Comparison of ENCODE assay signal across 1 cellular context in the genomic region with DNA sequence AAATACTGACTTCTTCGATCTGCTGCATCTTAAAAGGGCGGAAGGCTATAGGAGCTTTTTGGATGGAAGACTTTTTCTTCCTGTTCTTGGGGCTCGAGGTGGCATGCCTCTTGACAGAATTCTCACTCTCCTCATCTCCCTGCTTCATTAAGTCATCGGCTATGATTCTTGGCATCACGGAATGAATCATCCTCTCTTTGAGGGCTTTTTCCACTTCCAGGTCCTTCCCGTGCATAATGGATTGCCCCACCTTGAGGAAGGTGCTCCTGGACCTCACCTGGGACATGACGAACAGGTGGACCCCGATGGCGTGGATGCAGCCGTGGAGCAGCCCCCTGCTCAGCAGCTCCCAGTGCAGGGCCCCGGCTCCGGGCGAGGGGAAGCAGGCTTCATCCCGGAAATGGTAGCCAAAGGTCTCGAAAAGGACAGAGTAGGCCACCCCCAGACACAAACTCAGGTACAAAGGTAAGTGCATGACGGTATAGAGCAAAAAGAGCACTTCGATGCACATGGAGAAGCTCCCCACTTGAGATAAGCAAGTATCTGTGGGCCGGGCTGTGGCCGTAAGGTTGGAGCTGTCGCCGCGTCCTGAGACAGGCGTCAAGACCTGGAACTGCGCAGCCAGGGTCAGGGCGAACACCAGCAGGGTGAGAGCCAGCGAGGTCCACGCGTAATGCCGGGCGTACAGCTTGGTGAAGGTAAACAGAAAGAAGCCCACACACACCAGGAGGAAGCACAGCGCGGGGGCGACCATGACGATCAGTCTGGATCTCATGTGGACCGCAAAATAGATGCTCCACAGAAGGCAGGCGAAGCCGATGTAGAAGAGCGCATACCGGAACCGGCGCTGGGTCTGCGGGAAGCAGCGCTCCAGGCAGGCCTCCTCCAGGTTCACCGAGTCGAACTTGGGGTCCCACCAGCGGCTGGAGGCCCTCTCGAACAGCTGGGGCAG.
A peak's percentile ranks its signal among the peaks of the same experiment; 100 is the strongest.
TF ChIP-seq lines count a peak whose summit lies in the region.

No MANE protein-coding gene starts in this region.

TF ChIP-seq in HepG2, 621 proteins besides CTCF, POLR2A, EP300 and RAD21 (continued from another document and continues in another):
- TF ChIP-seq, protein P1, sequence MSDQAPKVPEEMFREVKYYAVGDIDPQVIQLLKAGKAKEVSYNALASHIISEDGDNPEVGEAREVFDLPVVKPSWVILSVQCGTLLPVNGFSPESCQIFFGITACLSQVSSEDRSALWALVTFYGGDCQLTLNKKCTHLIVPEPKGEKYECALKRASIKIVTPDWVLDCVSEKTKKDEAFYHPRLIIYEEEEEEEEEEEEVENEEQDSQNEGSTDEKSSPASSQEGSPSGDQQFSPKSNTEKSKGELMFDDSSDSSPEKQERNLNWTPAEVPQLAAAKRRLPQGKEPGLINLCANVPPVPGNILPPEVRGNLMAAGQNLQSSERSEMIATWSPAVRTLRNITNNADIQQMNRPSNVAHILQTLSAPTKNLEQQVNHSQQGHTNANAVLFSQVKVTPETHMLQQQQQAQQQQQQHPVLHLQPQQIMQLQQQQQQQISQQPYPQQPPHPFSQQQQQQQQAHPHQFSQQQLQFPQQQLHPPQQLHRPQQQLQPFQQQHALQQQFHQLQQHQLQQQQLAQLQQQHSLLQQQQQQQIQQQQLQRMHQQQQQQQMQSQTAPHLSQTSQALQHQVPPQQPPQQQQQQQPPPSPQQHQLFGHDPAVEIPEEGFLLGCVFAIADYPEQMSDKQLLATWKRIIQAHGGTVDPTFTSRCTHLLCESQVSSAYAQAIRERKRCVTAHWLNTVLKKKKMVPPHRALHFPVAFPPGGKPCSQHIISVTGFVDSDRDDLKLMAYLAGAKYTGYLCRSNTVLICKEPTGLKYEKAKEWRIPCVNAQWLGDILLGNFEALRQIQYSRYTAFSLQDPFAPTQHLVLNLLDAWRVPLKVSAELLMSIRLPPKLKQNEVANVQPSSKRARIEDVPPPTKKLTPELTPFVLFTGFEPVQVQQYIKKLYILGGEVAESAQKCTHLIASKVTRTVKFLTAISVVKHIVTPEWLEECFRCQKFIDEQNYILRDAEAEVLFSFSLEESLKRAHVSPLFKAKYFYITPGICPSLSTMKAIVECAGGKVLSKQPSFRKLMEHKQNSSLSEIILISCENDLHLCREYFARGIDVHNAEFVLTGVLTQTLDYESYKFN (CRISPR knock-in tag; conservative IDR thresholded peaks at IDR 0.05): no peak
- TF ChIP-seq ZNF33B (CRISPR knock-in tag; IDR thresholded peaks at IDR 0.05) (no peak), ZNF260 (CRISPR knock-in tag; IDR thresholded peaks at IDR 0.05; ENCODE audit: borderline replicate concordance, low read depth) (no peak), ZNF615 (CRISPR knock-in tag; IDR thresholded peaks at IDR 0.05; ENCODE audit: borderline replicate concordance) (no peak), HOXD1 (CRISPR knock-in tag; IDR thresholded peaks at IDR 0.05) (no peak), ZNF557 (CRISPR knock-in tag; IDR thresholded peaks at IDR 0.05) (no peak), ZZZ3 (CRISPR knock-in tag; IDR thresholded peaks at IDR 0.05; ENCODE audit: borderline replicate concordance) (no peak), PHF21A (CRISPR knock-in tag; IDR thresholded peaks at IDR 0.05) (no peak; the same call in 1 of the 2 replicates), ARNTL (CRISPR knock-in tag; IDR thresholded peaks at IDR 0.05) (no peak), SKI (IDR thresholded peaks at IDR 0.05; ENCODE audit: partially characterized antibody) (no peak), ZNF720 (CRISPR knock-in tag; IDR thresholded peaks at IDR 0.05) (no peak), ZNF724P (CRISPR knock-in tag; IDR thresholded peaks at IDR 0.05; ENCODE audit: borderline replicate concordance) (no peak), ZNF451 (CRISPR knock-in tag; IDR thresholded peaks at IDR 0.05) (no peak), ZNF766 (CRISPR knock-in tag; IDR thresholded peaks at IDR 0.05; ENCODE audit: borderline replicate concordance) (no peak), ZNF564 (CRISPR knock-in tag; IDR thresholded peaks at IDR 0.05) (no peak), ISX (CRISPR knock-in tag; conservative IDR thresholded peaks at IDR 0.05) (0 out of 2 replicates have a peak, but pooled peaks have one; percentile 3), ZNF44 (CRISPR knock-in tag; IDR thresholded peaks at IDR 0.05) (no peak), ZFX (CRISPR knock-in tag; IDR thresholded peaks at IDR 0.05; ENCODE audit: low read depth) (peak; percentile 14; the same call in 1 of the 2 replicates), ZNF441 (CRISPR knock-in tag; IDR thresholded peaks at IDR 0.05; ENCODE audit: borderline replicate concordance) (no peak), SP140L (CRISPR knock-in tag; IDR thresholded peaks at IDR 0.05; ENCODE audit: borderline replicate concordance) (no peak), ELF1 (CRISPR knock-in tag; IDR thresholded peaks at IDR 0.05) (0 out of 2 replicates have a peak, but pooled peaks have one; percentile 20), ZC3H13 (CRISPR knock-in tag; IDR thresholded peaks at IDR 0.05) (no peak)
- TF ChIP-seq, protein P2, sequence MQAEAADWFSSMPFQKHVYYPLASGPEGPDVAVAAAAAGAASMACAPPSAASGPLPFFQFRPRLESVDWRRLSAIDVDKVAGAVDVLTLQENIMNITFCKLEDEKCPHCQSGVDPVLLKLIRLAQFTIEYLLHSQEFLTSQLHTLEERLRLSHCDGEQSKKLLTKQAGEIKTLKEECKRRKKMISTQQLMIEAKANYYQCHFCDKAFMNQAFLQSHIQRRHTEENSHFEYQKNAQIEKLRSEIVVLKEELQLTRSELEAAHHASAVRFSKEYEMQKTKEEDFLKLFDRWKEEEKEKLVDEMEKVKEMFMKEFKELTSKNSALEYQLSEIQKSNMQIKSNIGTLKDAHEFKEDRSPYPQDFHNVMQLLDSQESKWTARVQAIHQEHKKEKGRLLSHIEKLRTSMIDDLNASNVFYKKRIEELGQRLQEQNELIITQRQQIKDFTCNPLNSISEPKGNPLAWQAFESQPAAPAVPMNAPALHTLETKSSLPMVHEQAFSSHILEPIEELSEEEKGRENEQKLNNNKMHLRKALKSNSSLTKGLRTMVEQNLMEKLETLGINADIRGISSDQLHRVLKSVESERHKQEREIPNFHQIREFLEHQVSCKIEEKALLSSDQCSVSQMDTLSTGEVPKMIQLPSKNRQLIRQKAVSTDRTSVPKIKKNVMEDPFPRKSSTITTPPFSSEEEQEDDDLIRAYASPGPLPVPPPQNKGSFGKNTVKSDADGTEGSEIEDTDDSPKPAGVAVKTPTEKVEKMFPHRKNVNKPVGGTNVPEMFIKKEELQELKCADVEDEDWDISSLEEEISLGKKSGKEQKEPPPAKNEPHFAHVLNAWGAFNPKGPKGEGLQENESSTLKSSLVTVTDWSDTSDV (CRISPR knock-in tag; IDR thresholded peaks at IDR 0.05): no peak; the same call in 1 of the 2 replicates
- TF ChIP-seq, protein P3, sequence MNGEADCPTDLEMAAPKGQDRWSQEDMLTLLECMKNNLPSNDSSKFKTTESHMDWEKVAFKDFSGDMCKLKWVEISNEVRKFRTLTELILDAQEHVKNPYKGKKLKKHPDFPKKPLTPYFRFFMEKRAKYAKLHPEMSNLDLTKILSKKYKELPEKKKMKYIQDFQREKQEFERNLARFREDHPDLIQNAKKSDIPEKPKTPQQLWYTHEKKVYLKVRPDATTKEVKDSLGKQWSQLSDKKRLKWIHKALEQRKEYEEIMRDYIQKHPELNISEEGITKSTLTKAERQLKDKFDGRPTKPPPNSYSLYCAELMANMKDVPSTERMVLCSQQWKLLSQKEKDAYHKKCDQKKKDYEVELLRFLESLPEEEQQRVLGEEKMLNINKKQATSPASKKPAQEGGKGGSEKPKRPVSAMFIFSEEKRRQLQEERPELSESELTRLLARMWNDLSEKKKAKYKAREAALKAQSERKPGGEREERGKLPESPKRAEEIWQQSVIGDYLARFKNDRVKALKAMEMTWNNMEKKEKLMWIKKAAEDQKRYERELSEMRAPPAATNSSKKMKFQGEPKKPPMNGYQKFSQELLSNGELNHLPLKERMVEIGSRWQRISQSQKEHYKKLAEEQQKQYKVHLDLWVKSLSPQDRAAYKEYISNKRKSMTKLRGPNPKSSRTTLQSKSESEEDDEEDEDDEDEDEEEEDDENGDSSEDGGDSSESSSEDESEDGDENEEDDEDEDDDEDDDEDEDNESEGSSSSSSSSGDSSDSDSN (CRISPR knock-in tag; IDR thresholded peaks at IDR 0.05): peak; percentile 48; the same call in 1 of the 2 replicates
- TF ChIP-seq, protein P4, sequence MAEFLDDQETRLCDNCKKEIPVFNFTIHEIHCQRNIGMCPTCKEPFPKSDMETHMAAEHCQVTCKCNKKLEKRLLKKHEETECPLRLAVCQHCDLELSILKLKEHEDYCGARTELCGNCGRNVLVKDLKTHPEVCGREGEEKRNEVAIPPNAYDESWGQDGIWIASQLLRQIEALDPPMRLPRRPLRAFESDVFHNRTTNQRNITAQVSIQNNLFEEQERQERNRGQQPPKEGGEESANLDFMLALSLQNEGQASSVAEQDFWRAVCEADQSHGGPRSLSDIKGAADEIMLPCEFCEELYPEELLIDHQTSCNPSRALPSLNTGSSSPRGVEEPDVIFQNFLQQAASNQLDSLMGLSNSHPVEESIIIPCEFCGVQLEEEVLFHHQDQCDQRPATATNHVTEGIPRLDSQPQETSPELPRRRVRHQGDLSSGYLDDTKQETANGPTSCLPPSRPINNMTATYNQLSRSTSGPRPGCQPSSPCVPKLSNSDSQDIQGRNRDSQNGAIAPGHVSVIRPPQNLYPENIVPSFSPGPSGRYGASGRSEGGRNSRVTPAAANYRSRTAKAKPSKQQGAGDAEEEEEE (CRISPR knock-in tag; IDR thresholded peaks at IDR 0.05; ENCODE audit: borderline replicate concordance): no peak
- TF ChIP-seq, protein P5, sequence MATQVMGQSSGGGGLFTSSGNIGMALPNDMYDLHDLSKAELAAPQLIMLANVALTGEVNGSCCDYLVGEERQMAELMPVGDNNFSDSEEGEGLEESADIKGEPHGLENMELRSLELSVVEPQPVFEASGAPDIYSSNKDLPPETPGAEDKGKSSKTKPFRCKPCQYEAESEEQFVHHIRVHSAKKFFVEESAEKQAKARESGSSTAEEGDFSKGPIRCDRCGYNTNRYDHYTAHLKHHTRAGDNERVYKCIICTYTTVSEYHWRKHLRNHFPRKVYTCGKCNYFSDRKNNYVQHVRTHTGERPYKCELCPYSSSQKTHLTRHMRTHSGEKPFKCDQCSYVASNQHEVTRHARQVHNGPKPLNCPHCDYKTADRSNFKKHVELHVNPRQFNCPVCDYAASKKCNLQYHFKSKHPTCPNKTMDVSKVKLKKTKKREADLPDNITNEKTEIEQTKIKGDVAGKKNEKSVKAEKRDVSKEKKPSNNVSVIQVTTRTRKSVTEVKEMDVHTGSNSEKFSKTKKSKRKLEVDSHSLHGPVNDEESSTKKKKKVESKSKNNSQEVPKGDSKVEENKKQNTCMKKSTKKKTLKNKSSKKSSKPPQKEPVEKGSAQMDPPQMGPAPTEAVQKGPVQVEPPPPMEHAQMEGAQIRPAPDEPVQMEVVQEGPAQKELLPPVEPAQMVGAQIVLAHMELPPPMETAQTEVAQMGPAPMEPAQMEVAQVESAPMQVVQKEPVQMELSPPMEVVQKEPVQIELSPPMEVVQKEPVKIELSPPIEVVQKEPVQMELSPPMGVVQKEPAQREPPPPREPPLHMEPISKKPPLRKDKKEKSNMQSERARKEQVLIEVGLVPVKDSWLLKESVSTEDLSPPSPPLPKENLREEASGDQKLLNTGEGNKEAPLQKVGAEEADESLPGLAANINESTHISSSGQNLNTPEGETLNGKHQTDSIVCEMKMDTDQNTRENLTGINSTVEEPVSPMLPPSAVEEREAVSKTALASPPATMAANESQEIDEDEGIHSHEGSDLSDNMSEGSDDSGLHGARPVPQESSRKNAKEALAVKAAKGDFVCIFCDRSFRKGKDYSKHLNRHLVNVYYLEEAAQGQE (IDR thresholded peaks at IDR 0.05; ENCODE audit: borderline replicate concordance in 1 of 2, low read depth in 1 of 2, low read length in 2 of 2): no peak
- TF ChIP-seq, protein P6, sequence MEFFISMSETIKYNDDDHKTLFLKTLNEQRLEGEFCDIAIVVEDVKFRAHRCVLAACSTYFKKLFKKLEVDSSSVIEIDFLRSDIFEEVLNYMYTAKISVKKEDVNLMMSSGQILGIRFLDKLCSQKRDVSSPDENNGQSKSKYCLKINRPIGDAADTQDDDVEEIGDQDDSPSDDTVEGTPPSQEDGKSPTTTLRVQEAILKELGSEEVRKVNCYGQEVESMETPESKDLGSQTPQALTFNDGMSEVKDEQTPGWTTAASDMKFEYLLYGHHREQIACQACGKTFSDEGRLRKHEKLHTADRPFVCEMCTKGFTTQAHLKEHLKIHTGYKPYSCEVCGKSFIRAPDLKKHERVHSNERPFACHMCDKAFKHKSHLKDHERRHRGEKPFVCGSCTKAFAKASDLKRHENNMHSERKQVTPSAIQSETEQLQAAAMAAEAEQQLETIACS (CRISPR knock-in tag; IDR thresholded peaks at IDR 0.05): 0 out of 2 replicates have a peak, but pooled peaks have one; percentile 32
- TF ChIP-seq, protein P7, sequence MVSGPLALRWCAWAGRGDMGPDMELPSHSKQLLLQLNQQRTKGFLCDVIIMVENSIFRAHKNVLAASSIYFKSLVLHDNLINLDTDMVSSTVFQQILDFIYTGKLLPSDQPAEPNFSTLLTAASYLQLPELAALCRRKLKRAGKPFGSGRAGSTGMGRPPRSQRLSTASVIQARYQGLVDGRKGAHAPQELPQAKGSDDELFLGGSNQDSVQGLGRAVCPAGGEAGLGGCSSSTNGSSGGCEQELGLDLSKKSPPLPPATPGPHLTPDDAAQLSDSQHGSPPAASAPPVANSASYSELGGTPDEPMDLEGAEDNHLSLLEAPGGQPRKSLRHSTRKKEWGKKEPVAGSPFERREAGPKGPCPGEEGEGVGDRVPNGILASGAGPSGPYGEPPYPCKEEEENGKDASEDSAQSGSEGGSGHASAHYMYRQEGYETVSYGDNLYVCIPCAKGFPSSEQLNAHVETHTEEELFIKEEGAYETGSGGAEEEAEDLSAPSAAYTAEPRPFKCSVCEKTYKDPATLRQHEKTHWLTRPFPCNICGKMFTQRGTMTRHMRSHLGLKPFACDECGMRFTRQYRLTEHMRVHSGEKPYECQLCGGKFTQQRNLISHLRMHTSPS (CRISPR knock-in tag; IDR thresholded peaks at IDR 0.05; ENCODE audit: low read depth): no peak
- TF ChIP-seq, protein P8, sequence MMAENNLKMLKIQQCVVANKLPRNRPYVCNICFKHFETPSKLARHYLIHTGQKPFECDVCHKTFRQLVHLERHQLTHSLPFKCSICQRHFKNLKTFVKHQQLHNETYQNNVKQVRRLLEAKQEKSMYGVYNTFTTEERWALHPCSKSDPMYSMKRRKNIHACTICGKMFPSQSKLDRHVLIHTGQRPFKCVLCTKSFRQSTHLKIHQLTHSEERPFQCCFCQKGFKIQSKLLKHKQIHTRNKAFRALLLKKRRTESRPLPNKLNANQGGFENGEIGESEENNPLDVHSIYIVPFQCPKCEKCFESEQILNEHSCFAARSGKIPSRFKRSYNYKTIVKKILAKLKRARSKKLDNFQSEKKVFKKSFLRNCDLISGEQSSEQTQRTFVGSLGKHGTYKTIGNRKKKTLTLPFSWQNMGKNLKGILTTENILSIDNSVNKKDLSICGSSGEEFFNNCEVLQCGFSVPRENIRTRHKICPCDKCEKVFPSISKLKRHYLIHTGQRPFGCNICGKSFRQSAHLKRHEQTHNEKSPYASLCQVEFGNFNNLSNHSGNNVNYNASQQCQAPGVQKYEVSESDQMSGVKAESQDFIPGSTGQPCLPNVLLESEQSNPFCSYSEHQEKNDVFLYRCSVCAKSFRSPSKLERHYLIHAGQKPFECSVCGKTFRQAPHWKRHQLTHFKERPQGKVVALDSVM (CRISPR knock-in tag; IDR thresholded peaks at IDR 0.05): no peak
- TF ChIP-seq, protein P9, sequence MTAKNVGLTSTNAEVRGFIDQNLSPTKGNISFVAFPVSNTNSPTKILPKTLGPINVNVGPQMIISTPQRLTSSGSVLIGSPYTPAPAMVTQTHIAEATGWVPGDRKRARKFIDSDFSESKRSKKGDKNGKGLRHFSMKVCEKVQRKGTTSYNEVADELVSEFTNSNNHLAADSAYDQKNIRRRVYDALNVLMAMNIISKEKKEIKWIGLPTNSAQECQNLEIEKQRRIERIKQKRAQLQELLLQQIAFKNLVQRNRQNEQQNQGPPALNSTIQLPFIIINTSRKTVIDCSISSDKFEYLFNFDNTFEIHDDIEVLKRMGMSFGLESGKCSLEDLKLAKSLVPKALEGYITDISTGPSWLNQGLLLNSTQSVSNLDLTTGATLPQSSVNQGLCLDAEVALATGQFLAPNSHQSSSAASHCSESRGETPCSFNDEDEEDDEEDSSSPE (CRISPR knock-in tag; IDR thresholded peaks at IDR 0.05): 0 out of 2 replicates have a peak, but pooled peaks have one; percentile 42
